35 cellular contexts compared by ENCODE assay signal in genomic region chr12:99439399-99439798, GRCh38.
"Had no signal": no experiment of that assay in that cellular context is flagged by ENCODE, and none has a peak within 500 bp of the region (broad histone marks: within the 10 kb centered on the region; RNA-seq: fewer than 3 reads in every experiment).

No MANE protein-coding gene starts in this region.

- H3K36me3 ChIP-seq: MG63 had no signal

- H3K27me3 ChIP-seq: MG63 had no signal

- DNase-seq: Karpas-422, Kasumi-1, MG63, MM.1S, MV-4-11, NCI-H1048, NCI-H1092, NCI-H1092 treated with DMSO at 0.1 percent for 48 hours, NCI-H1105, NCI-H1105 treated with DMSO at 0.1 percent for 48 hours, NCI-H1417, NCI-H1417 treated with DMSO at 0.1 percent for 48 hours, NCI-H1436, NCI-H1436 treated with DMSO at 0.1 percent for 48 hours, NCI-H146, NCI-H1694, NCI-H1694 treated with DMSO at 0.1 percent for 48 hours, NCI-H187, NCI-H187 treated with DMSO at 0.1 percent for 48 hours, NCI-H1930, NCI-H2029, NCI-H2029 treated with DMSO at 0.1 percent for 48 hours, NCI-H2081, NCI-H2081 treated with DMSO at 0.1 percent for 48 hours, NCI-H2107, NCI-H2171, NCI-H2171 treated with DMSO at 0.1 percent for 48 hours, NCI-H2227 treated with DMSO at 0.1 percent for 48 hours, NCI-H226, NCI-H345, NCI-H446, NCI-H446 treated with DMSO at 0.1 percent for 48 hours, NCI-H510A, NCI-H510A treated with DMSO at 0.1 percent for 48 hours, NCI-H524 had no signal

- H3K4me3 ChIP-seq: MG63 had no signal

- H3K9me3 ChIP-seq: MG63 had no signal
